ENCODE assay signal across 14 cellular contexts in genomic region chr5:93721511-93721910, GRCh38.
"Had no signal": no experiment of that assay in that cellular context is flagged by ENCODE, and none has a peak within 500 bp of the region (broad histone marks: within the 10 kb centered on the region; RNA-seq: fewer than 3 reads in every experiment).

No MANE protein-coding gene starts in this region.

- H3K4me3 ChIP-seq: esophagus muscularis mucosa, gastrocnemius medialis, left lung, lower lobe of right lung, psoas muscle, sigmoid colon, skin epidermis, suprapubic skin, thyroid gland, upper lobe of left lung, uterus had no signal

- H3K27me3 ChIP-seq: esophagus muscularis mucosa, gastrocnemius medialis, left lung, sigmoid colon, suprapubic skin, thyroid gland, upper lobe of left lung, uterus had no signal

- H3K9me3 ChIP-seq: esophagus muscularis mucosa, gastrocnemius medialis, left lung, lower lobe of right lung, psoas muscle, sigmoid colon, suprapubic skin, thyroid gland, upper lobe of left lung, uterus had no signal

- H3K27ac ChIP-seq: esophagus muscularis mucosa, gastrocnemius medialis, left lung, lower lobe of right lung, psoas muscle, sigmoid colon, skin epidermis, suprapubic skin, thyroid gland, upper lobe of left lung, uterus had no signal

- H3K36me3 ChIP-seq: esophagus muscularis mucosa, gastrocnemius medialis, left lung, lower lobe of right lung, sigmoid colon, suprapubic skin, thyroid gland, upper lobe of left lung, uterus had no signal

- DNase-seq: effector memory CD4-positive, alpha-beta T cell; gastrocnemius medialis; left lung; lower lobe of right lung; psoas muscle; sigmoid colon; stimulated activated CD4-positive, alpha-beta T cell treated with anti-CD3 and anti-CD28 coated beads, Interleukin-12 subunit alpha, Interleukin-12 subunit beta, amount 100 ng/mL, for 4 hours; stimulated activated naive CD8-positive, alpha-beta T cell treated with anti-CD3 and anti-CD28 coated beads, Interleukin-15, Interleukin-2, amounts not matched to agents 100 U/mL and 50 U/mL, for 24 hours; thyroid gland; upper lobe of left lung; uterus had no signal

- H3K4me1 ChIP-seq: gastrocnemius medialis, lower lobe of right lung, psoas muscle, suprapubic skin, thyroid gland, uterus had no signal

- ATAC-seq: gastrocnemius medialis, left lung, lower lobe of right lung, psoas muscle had no signal
